8 cellular contexts compared by ENCODE assay signal in genomic region chr5:73591102-73591695, GRCh38. TPM values are rescaled to one million over a fixed set of nuclear protein-coding genes. Genes with fewer than 3 reads are reported as not detected.
DNase-seq lines count a peak whose midpoint lies in the region; ATAC-seq and TF ChIP-seq lines count a peak whose summit lies in the region.

No MANE protein-coding gene starts in this region.

- no peaks in the 10 kb centered on the region for H3K9me3 Mint-ChIP-seq in activated CD4-positive, alpha-beta memory T cell treated with anti-CD3 and anti-CD28 coated beads, Interleukin-2, amount 10 ng/mL, durations not matched to agents 7 days and 5 days

- H3K4me3 ChIP-seq in HL-60 (replicated peaks; ENCODE audit: insufficient read depth, low read length) (no peak overlapping the region), ovary (no peak overlapping the region)

- WGBS in ovary, 3 donors: 59 to 68% (median 61%) methylated on average over 4 of the region's 4 CpGs

- ATAC-seq in foreskin keratinocyte: peak; percentile 60

- H3K27me3 Mint-ChIP-seq in activated CD4-positive, alpha-beta memory T cell treated with anti-CD3 and anti-CD28 coated beads, Interleukin-2, amount 10 ng/mL, durations not matched to agents 7 days and 5 days: peaks cover 5% of the 10 kb centered on the region

- H3K4me1 Mint-ChIP-seq in activated CD4-positive, alpha-beta memory T cell treated with anti-CD3 and anti-CD28 coated beads, Interleukin-2, amount 10 ng/mL, durations not matched to agents 7 days and 5 days: peaks cover 1% of the 10 kb centered on the region

- TF ChIP-seq POLR2A in ovary (IDR thresholded peaks at IDR 0.05): no peak

- POLR2A ChIA-PET in activated CD4-positive, alpha-beta memory T cell treated with anti-CD3 and anti-CD28 coated beads, Interleukin-2, amount 10 ng/mL, durations not matched to agents 7 days and 5 days (lab: Charles Lee): interaction anchor here (1.3 kb wide), 1 partner anchor 91 kb away, joined by 5 read pairs; no protein-coding TSS in a partner anchor

- H3K4me1 ChIP-seq in foreskin keratinocyte: peaks cover 19% of the 10 kb centered on the region
- peaks cover 3% of the 10 kb centered on the region for H3K4me1 ChIP-seq in ovary (ENCODE audit: insufficient read depth)

- TF ChIP-seq EP300 in ovary (IDR thresholded peaks at IDR 0.05): no peak

- intact Hi-C loops in ovary (cut with DNase I): loop anchor here in 3 of 4 donors (2.0 to 5.0 kb wide), 2 partner anchors 201 to 204 kb away; no protein-coding TSS in a partner anchor

- no peaks in the 10 kb centered on the region for H3K36me3 Mint-ChIP-seq in activated CD4-positive, alpha-beta memory T cell treated with anti-CD3 and anti-CD28 coated beads, Interleukin-2, amount 10 ng/mL, durations not matched to agents 7 days and 5 days (ENCODE audit: low read depth)

- H3K27ac Mint-ChIP-seq in activated CD4-positive, alpha-beta memory T cell treated with anti-CD3 and anti-CD28 coated beads, Interleukin-2, amount 10 ng/mL, durations not matched to agents 7 days and 5 days: no peak overlapping the region

- H3K27ac ChIP-seq in HL-60 (replicated peaks): no peak overlapping the region
- H3K27ac ChIP-seq in foreskin keratinocyte: no peak overlapping the region
- no peak overlapping the region for H3K27ac ChIP-seq in ovary

- in situ Hi-C loops in ACHN (cut with HindIII; ENCODE audit: low pct_ligation_motif_present, low pct_unique_long_range_greater_than_20kb, low sequenced_read_pairs): loop anchor here (25.0 kb wide), 1 partner anchor 196 kb away; no protein-coding TSS in a partner anchor

- CTCF ChIA-PET in activated CD4-positive, alpha-beta memory T cell treated with anti-CD3 and anti-CD28 coated beads, Interleukin-2, amount 10 ng/mL, durations not matched to agents 7 days and 5 days (lab: Charles Lee): interaction anchor here (0.7 to 5.7 kb wide), 24 partner anchors 9 to 355 kb away, joined by 3 to 74 read pairs (median 4); partner anchors contain the start of genes ANKRA2 and UTP15

- H3K27me3 ChIP-seq in HL-60 (ENCODE audit: insufficient read depth, poor library complexity, severe bottlenecking): no peaks in the 10 kb centered on the region
- no peaks in the 10 kb centered on the region for H3K27me3 ChIP-seq in foreskin keratinocyte
- H3K27me3 ChIP-seq in ovary: no peaks in the 10 kb centered on the region

- H3K4me3 Mint-ChIP-seq in activated CD4-positive, alpha-beta memory T cell treated with anti-CD3 and anti-CD28 coated beads, Interleukin-2, amount 10 ng/mL, durations not matched to agents 7 days and 5 days: no peak overlapping the region

- H3K36me3 ChIP-seq in ovary: no peaks in the 10 kb centered on the region

- TF ChIP-seq CTCF in GM10266 (IDR thresholded peaks at IDR 0.05; ENCODE audit: control insufficient read depth, insufficient read depth, low read depth, missing control alignments): peak; percentile 62
- peak; percentile 22 for TF ChIP-seq CTCF in HL-60 (IDR thresholded peaks at IDR 0.05; ENCODE audit: insufficient read depth, low read length)
- TF ChIP-seq CTCF in foreskin keratinocyte (conservative IDR thresholded peaks at IDR 0.05): peak; percentile 95
- peak; percentile 91 to 95 (median 95) for TF ChIP-seq CTCF in ovary (IDR thresholded peaks at IDR 0.05)

- DNase-seq in ACHN (peak; percentile 76), GM10266 (ENCODE audit: extremely low spot score) (peak; percentile 37), HL-60 (ENCODE audit: low read depth in 1 of 2, low spot score in 1 of 2) (peak; percentile 6 to 26), NCI-H748 treated with DMSO at 0.1 percent for 48 hours (lab: John Stamatoyannopoulos, UW) (peak; percentile 77), foreskin keratinocyte (peak; percentile 37 to 66), ovary (peak in 2 of 5 donors; percentile 27 to 60), occipital lobe (lab: John Stamatoyannopoulos, UW) (no peak)
- peak; percentile 32 for DNase-seq in activated CD4-positive, alpha-beta memory T cell treated with anti-CD3 and anti-CD28 coated beads, Interleukin-2, amount 10 ng/mL, durations not matched to agents 7 days and 5 days

- no peaks in the 10 kb centered on the region for H3K9me3 ChIP-seq in ovary

RNA-seq across cellular contexts. Expression of gene UTP15, which starts 25.7 kb away (rescaled TPM):
- total RNA-seq in activated CD4-positive, alpha-beta memory T cell treated with anti-CD3 and anti-CD28 coated beads, Interleukin-2, amount 10 ng/mL, durations not matched to agents 7 days and 5 days: 10 to 100 TPM; 15.1 to 15.4 TPM
- total RNA-seq in foreskin keratinocyte: 21.0 and 25.5 TPM in 2 replicates
- polyA plus RNA-seq in foreskin keratinocyte: 7.8 and 10.4 TPM in 2 replicates
- total RNA-seq in ovary: 10 to 100 TPM in 6 of 7 donors, 1 to 10 TPM in 1; 8.5 to 28.0 (median 16.2) TPM
- polyA plus RNA-seq in ovary: 1 to 10 TPM; 3.5 to 7.6 TPM
- total RNA-seq in occipital lobe: 33.7 TPM

RNA-seq across cellular contexts. Expression of gene ANKRA2, which starts 25.8 kb away (rescaled TPM):
- 10 to 100 TPM; 23.9 to 27.1 TPM for total RNA-seq in activated CD4-positive, alpha-beta memory T cell treated with anti-CD3 and anti-CD28 coated beads, Interleukin-2, amount 10 ng/mL, durations not matched to agents 7 days and 5 days
- total RNA-seq in foreskin keratinocyte (11.3 and 11.4 TPM in 2 replicates), ovary (10 to 100 TPM; 22.3 to 44.2 (median 23.1) TPM), occipital lobe (56.1 TPM)
- polyA plus RNA-seq in foreskin keratinocyte (5.3 and 7.5 TPM in 2 replicates), ovary (10 to 100 TPM; 25.5 to 28.3 TPM)

RNA-seq across cellular contexts. Expression of gene ARHGEF28, which starts 34.8 kb away (rescaled TPM):
- not detected for total RNA-seq in activated CD4-positive, alpha-beta memory T cell treated with anti-CD3 and anti-CD28 coated beads, Interleukin-2, amount 10 ng/mL, durations not matched to agents 7 days and 5 days
- total RNA-seq in foreskin keratinocyte: 84.1 and 134 TPM in 2 replicates
- polyA plus RNA-seq in foreskin keratinocyte: 38.0 and 55.7 TPM in 2 replicates
- total RNA-seq in ovary: 10 to 100 TPM; 29.4 to 75.6 (median 36.6) TPM
- polyA plus RNA-seq in ovary: 10 to 100 TPM; 21.5 to 34.0 TPM
- 6.7 TPM for total RNA-seq in occipital lobe

Comparison
In these comparisons a context has a peak if more than half of its experiments do, and no peak if none do; other contexts are left out.
1. CTCF ChIP-seq: peak in every context shown above with its lines; median percentile 95 in foreskin keratinocyte; 95 in ovary; 62 in GM10266; 22 in HL-60.